Comparison of ENCODE assay signal across 20 cellular contexts in the genomic region with DNA sequence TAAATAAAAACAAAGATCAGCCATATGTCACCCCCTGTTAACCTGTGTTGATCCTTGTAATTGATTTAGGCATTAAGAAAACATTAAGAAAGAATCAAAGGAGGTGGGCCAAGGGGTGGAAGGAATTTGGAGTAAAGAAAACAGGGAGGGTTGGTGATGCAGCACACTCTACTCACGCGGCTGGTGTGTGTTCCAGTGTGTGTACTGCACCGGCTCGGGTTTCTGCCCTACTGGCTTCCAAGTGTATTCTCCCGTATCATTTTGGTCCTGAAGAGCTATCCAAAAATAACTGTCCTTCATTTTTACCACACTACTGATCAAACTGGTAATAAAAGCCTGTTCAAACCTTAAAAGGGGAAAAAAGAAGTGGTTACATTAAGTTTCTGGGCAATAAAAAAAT. TPM values are rescaled to one million over a fixed set of nuclear protein-coding genes. Genes with fewer than 3 reads are reported as not detected.
DNase-seq lines count a peak whose midpoint lies in the region; ATAC-seq and TF ChIP-seq lines count a peak whose summit lies in the region.
"Had no signal": no experiment of that assay in that cellular context is flagged by ENCODE, and none has a peak within 500 bp of the region (broad histone marks: within the 10 kb centered on the region; RNA-seq: fewer than 3 reads in every experiment).

No MANE protein-coding gene starts in this region.

- H3K27me3 ChIP-seq in heart left ventricle (no peaks in the 10 kb centered on the region), KMS-11 (ENCODE audit: insufficient read depth, low read depth) (no peaks in the 10 kb centered on the region), psoas muscle (ENCODE audit: insufficient read depth in 3 of 3, low read length in 2 of 3) (no peaks in the 10 kb centered on the region)

- TF ChIP-seq CTCF in heart left ventricle (IDR thresholded peaks at IDR 0.05) (no peak), KMS-11 (conservative IDR thresholded peaks at IDR 0.05; ENCODE audit: low read depth, low read length) (no peak), RWPE1 (conservative IDR thresholded peaks at IDR 0.05; ENCODE audit: low read depth) (no peak), psoas muscle (IDR thresholded peaks at IDR 0.05) (no peak)

- intact Hi-C loops in heart left ventricle (cut with DNase I) (no loop called here), Right ventricle myocardium inferior (cut with DNase I) (no loop called here), psoas muscle (cut with DNase I) (no loop called here)

- CTCF ChIA-PET in RWPE1 (lab: Yijun Ruan, JAX): no interaction called here

- H3K9ac ChIP-seq in KMS-11: no peak overlapping the region

- peaks cover 0 to 12% (median 0%) of the 10 kb centered on the region in 9 donors for H3K36me3 ChIP-seq in heart left ventricle
- no peaks in the 10 kb centered on the region for H3K36me3 ChIP-seq in KMS-11 (ENCODE audit: insufficient read depth)
- H3K36me3 ChIP-seq in psoas muscle (ENCODE audit: insufficient read depth in 1 of 2, low read depth in 1 of 2): no peaks in the 10 kb centered on the region
- H3K36me3 ChIP-seq: HAP-1 had no signal

- POLR2A ChIA-PET in RWPE1 (lab: Yijun Ruan, JAX; ENCODE audit: low non-redundant PET): no interaction called here

- WGBS in heart left ventricle, 4 donors: 54 to 82% (median 61%) methylated on average over 5 of the region's 5 CpGs
- WGBS in psoas muscle, 3 donors: 40 to 52% (median 42%) methylated on average over 5 of the region's 5 CpGs

- no peak for TF ChIP-seq POLR2A in heart left ventricle (IDR thresholded peaks at IDR 0.05)

- H3K79me2 ChIP-seq in KMS-11 (ENCODE audit: insufficient read depth, low read depth): no peaks in the 10 kb centered on the region

- H4K20me1 ChIP-seq in KMS-11 (ENCODE audit: insufficient read depth): no peaks in the 10 kb centered on the region

- ATAC-seq in heart left ventricle (peak in 3 of 4 donors; percentile 56 to 61 (median 61)), Right ventricle myocardium inferior (no peak), psoas muscle (peak; percentile 64 to 92 (median 83)), HG03097 (IDR thresholded peaks at IDR 0.05; ENCODE audit: low FRiP score, unreplicated experiment) (no peak)

- peak overlapping the region; percentile 73 for H2AFZ ChIP-seq in KMS-11 (ENCODE audit: low read depth)

- peaks cover 0 to 4% (median 0%) of the 10 kb centered on the region in 12 donors for H3K9me3 ChIP-seq in heart left ventricle
- no peaks in the 10 kb centered on the region for H3K9me3 ChIP-seq in psoas muscle
- H3K9me3 ChIP-seq: HAP-1 had no signal

- no peak overlapping the region for H3K27ac ChIP-seq in heart left ventricle
- no peak overlapping the region for H3K27ac ChIP-seq in KMS-11
- H3K27ac ChIP-seq in RWPE1: peak overlapping the region; percentile 37; the same call in 1 of the 2 replicates
- H3K27ac ChIP-seq in psoas muscle: no peak overlapping the region

- H3K4me1 ChIP-seq in heart left ventricle: peaks cover 0 to 19% (median 5%) of the 10 kb centered on the region in 12 donors
- H3K4me1 ChIP-seq in KMS-11 (ENCODE audit: low read depth, poor library complexity, severe bottlenecking): peaks cover 24% of the 10 kb centered on the region
- H3K4me1 ChIP-seq in psoas muscle: peaks cover 16% of the 10 kb centered on the region
- H3K4me1 ChIP-seq: HAP-1 had no signal

- H3K4me3 ChIP-seq in heart left ventricle: no peak overlapping the region
- no peak overlapping the region for H3K4me3 ChIP-seq in KMS-11 (IDR thresholded peaks at IDR 0.05; ENCODE audit: insufficient read depth, low read depth, low read length)
- no peak overlapping the region for H3K4me3 ChIP-seq in psoas muscle
- H3K4me3 ChIP-seq: HAP-1 had no signal

- DNase-seq in heart left ventricle (no peak), Right ventricle myocardium inferior (ENCODE audit: missing footprints) (no peak), RWPE1 (ENCODE audit: low spot score) (no peak), psoas muscle (peak in 1 of 2 donors; percentile 54), NCI-H345 treated with DMSO at 0.1 percent for 48 hours (lab: John Stamatoyannopoulos, UW; ENCODE audit: unreplicated experiment) (no peak)
- no peak for DNase-seq in activated T-cell treated with anti-CD3 and anti-CD28 coated beads, Interleukin-2, amount 50 U/mL, for 48 hours
- DNase-seq: C1 segment of cervical spinal cord, Calu3, COR-L47, DMS53, DMS79 treated with DMSO at 0.1 percent for 48 hours, GF-D8, GOT3, HFFc6 had no signal

- H3K4me2 ChIP-seq in KMS-11: peak overlapping the region; percentile 72; the same call in 1 of the 2 replicates

RNA-seq across cellular contexts. Expression of gene PLA2R1, which starts 56.9 kb away (rescaled TPM):
- total RNA-seq in heart left ventricle (1 to 10 TPM in 8 of 9 donors, under 1 TPM in 1; 0.88 to 4.7 (median 3.0) TPM), Right ventricle myocardium inferior (3.4 TPM), psoas muscle (under 1 TPM; 0.26 to 0.97 (median 0.61) TPM)
- polyA plus RNA-seq in heart left ventricle (under 1 TPM; 0.36 to 0.69 TPM), psoas muscle (under 1 TPM; 0.17 to 0.21 (median 0.20) TPM)
- total RNA-seq: A673; CD4-positive, alpha-beta memory T cell; G401 had no signal
- polyA plus RNA-seq: CD4-positive, alpha-beta memory T cell had no signal

Comparison
In these comparisons a context has a peak if more than half of its experiments do, and no peak if none do; other contexts are left out.
1. ATAC-seq: peak in heart left ventricle (3 of 4) and psoas muscle (4 of 4); none in Right ventricle myocardium inferior (single experiment) and HG03097 (single experiment).